Comparison of ENCODE assay signal across 10 cellular contexts in genomic region chr20:48897298-48898044, GRCh38. TPM values are rescaled to one million over a fixed set of nuclear protein-coding genes. Genes with fewer than 3 reads are reported as not detected.
DNase-seq lines count a peak whose midpoint lies in the region; ATAC-seq, FAIRE-seq and TF ChIP-seq lines count a peak whose summit lies in the region.
"Had no signal": no experiment of that assay in that cellular context is flagged by ENCODE, and none has a peak within 500 bp of the region (broad histone marks: within the 10 kb centered on the region; RNA-seq: fewer than 3 reads in every experiment).

No MANE protein-coding gene starts in this region.

- 64% methylated on average over 4 of the region's 5 CpGs for WGBS in right lobe of liver (ENCODE audit: insufficient coverage, low coverage, low lambda C conversion rate, missing lambda C conversion rate)
- WGBS in adrenal gland, 4 donors: 71 to 78% (median 73%) methylated on average over 5 of the region's 5 CpGs

- intact Hi-C loops in right lobe of liver (cut with DNase I): no loop called here
- intact Hi-C loops in adrenal gland (cut with DNase I): no loop called here

- H3K4me3 ChIP-seq in AG04450 (ENCODE audit: low read depth, low read length): no peak overlapping the region
- no peak overlapping the region for H3K4me3 ChIP-seq in kidney epithelial cell (ENCODE audit: low read depth, low read length)
- H3K4me3 ChIP-seq in right lobe of liver: no peak overlapping the region
- no peak overlapping the region for H3K4me3 ChIP-seq in adrenal gland
- H3K4me3 ChIP-seq: esophagus squamous epithelium had no signal

- CTCF ChIA-PET in AG04450 (lab: Charles Lee): interaction anchor here (1.3 kb wide), 1 partner anchor 240 kb away, joined by 13 read pairs; no protein-coding TSS in a partner anchor

- H3K9me3 ChIP-seq in AG04450 (ENCODE audit: control insufficient read depth, insufficient read depth, low read length) (peaks cover 8% of the 10 kb centered on the region), right lobe of liver (no peaks in the 10 kb centered on the region), adrenal gland (replicated peaks in 1 of 3) (no peaks in the 10 kb centered on the region)
- H3K9me3 ChIP-seq: esophagus squamous epithelium had no signal

- H3K27ac ChIP-seq in AG04450 (ENCODE audit: low read depth, low read length): no peak overlapping the region
- no peak overlapping the region for H3K27ac ChIP-seq in right lobe of liver
- no peak overlapping the region for H3K27ac ChIP-seq in adrenal gland
- H3K27ac ChIP-seq: esophagus squamous epithelium had no signal

- ATAC-seq in right lobe of liver: no peak

- H3K4me1 ChIP-seq in right lobe of liver (no peaks in the 10 kb centered on the region), adrenal gland (replicated peaks in 1 of 2) (no peaks in the 10 kb centered on the region)

- H3K36me3 ChIP-seq in kidney epithelial cell (ENCODE audit: control insufficient read depth, insufficient read depth, low read length): no peaks in the 10 kb centered on the region
- H3K36me3 ChIP-seq in right lobe of liver: no peaks in the 10 kb centered on the region
- no peaks in the 10 kb centered on the region for H3K36me3 ChIP-seq in adrenal gland (replicated peaks in 1 of 2)
- H3K36me3 ChIP-seq: esophagus squamous epithelium had no signal

- TF ChIP-seq CTCF in AG04450 (IDR thresholded peaks at IDR 0.05; ENCODE audit: low read depth, low read length) (no peak), kidney epithelial cell (IDR thresholded peaks at IDR 0.05; ENCODE audit: insufficient read depth, low read length, poor library complexity, severe bottlenecking) (no peak), right lobe of liver (IDR thresholded peaks at IDR 0.05) (no peak), adrenal gland (IDR thresholded peaks at IDR 0.05) (no peak)

- FAIRE-seq in HTR-8/SVneo (lab: Jason Lieb, UNC): peak; percentile 98

- POLR2A ChIA-PET in AG04450 (lab: Yijun Ruan, JAX): interaction anchor here (0.6 kb wide), 1 partner anchor 1227 kb away, joined by 3 read pairs; no protein-coding TSS in a partner anchor

- TF ChIP-seq POLR2A in right lobe of liver (IDR thresholded peaks at IDR 0.05): no peak
- no peak for TF ChIP-seq POLR2A in adrenal gland (IDR thresholded peaks at IDR 0.05)

- peaks cover 4% of the 10 kb centered on the region for H3K27me3 ChIP-seq in AG04450 (ENCODE audit: control insufficient read depth, insufficient read depth, low read length)
- H3K27me3 ChIP-seq in kidney epithelial cell (ENCODE audit: control insufficient read depth, insufficient read depth, low read length): no peaks in the 10 kb centered on the region
- H3K27me3 ChIP-seq in right lobe of liver: no peaks in the 10 kb centered on the region
- H3K27me3 ChIP-seq in adrenal gland: no peaks in the 10 kb centered on the region

- DNase-seq in AG04450 (ENCODE audit: low read depth, low spot score) (peak; percentile 47), HTR-8/SVneo (ENCODE audit: insufficient read length, low spot score) (peak; percentile 93), amniotic stem cell (lab: John Stamatoyannopoulos, UW) (peak; percentile 39), kidney epithelial cell (ENCODE audit: low read depth) (peak; percentile 75), NCI-H446 treated with DMSO at 0.1 percent for 48 hours (lab: John Stamatoyannopoulos, UW) (no peak), right lobe of liver (no peak), adrenal gland (no peak)
- DNase-seq in activated CD8-positive, alpha-beta memory T cell treated with anti-CD3 and anti-CD28 coated beads, Interleukin-2, amount 50 U/mL, for 48 hours: no peak
- DNase-seq: Calu3, esophagus squamous epithelium had no signal

RNA-seq across cellular contexts. Expression of gene ARFGEF2, which starts 24.0 kb away (rescaled TPM):
- 20.5 and 22.3 TPM in 2 replicates for polyA plus RNA-seq in AG04450 (2011; rRNA removed)
- 50.6 and 53.7 TPM in 2 replicates for polyA minus RNA-seq in AG04450 (2011; rRNA and poly(A)+ RNA removed)
- 34.0 and 38.9 TPM in 2 replicates for total RNA-seq in kidney epithelial cell
- 10 to 100 TPM; 23.4 to 30.0 (median 26.9) TPM for total RNA-seq in right lobe of liver
- total RNA-seq in adrenal gland: 100 to 1,000 TPM in 2 of 8 donors, 10 to 100 TPM in 6; 52.8 to 128 (median 79.4) TPM
- polyA plus RNA-seq in adrenal gland: 10 to 100 TPM; 17.1 to 80.3 (median 33.1) TPM

Comparison
In these comparisons a context has a peak if more than half of its experiments do, and no peak if none do; other contexts are left out.
1. DNase-seq: peak in AG04450 (single experiment), HTR-8/SVneo (single experiment), amniotic stem cell (single experiment) and kidney epithelial cell (single experiment); none in NCI-H446 treated with DMSO at 0.1 percent for 48 hours (single experiment), right lobe of liver (0 of 3), adrenal gland (0 of 7) and activated CD8-positive, alpha-beta memory T cell treated with anti-CD3 and anti-CD28 coated beads, Interleukin-2, amount 50 U/mL, for 48 hours (single experiment).